Comparison of ENCODE assay signal across 28 cellular contexts in the genomic region with DNA sequence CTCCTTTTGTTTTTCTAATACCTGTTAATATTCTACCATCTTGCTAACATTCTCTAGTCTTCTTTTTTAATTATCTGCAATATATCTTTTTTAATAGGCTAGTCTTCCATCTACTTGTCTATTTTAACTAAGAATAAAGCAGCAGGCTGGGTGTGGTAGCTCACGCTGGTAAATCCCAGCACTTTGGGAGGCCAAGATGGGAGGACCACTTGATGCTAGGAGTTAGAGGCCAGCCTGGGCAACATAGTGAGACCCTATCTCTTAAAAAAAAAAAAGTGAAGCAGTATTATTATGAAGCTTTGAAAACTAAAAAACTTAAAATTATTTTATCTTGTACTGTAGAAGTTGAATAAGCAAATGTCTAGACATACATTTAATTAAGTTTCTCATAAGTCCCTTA.
"Had no signal": no experiment of that assay in that cellular context is flagged by ENCODE, and none has a peak within 500 bp of the region (broad histone marks: within the 10 kb centered on the region; RNA-seq: fewer than 3 reads in every experiment).

No MANE protein-coding gene starts in this region.

- H3K27me3 ChIP-seq: colonic mucosa, dorsolateral prefrontal cortex, esophagus muscularis mucosa, esophagus squamous epithelium, foreskin keratinocyte, gastrocnemius medialis, gastroesophageal sphincter, heart left ventricle, heart right ventricle had no signal

- ATAC-seq: effector memory CD8-positive, alpha-beta T cell; esophagus mucosa; foreskin keratinocyte; gastrocnemius medialis; gastroesophageal sphincter; heart left ventricle; heart right ventricle had no signal

- H3K27ac ChIP-seq: colonic mucosa, coronary artery, dorsolateral prefrontal cortex, epithelial cell of prostate, esophagus muscularis mucosa, esophagus squamous epithelium, foreskin keratinocyte, gastrocnemius medialis, gastroesophageal sphincter, heart left ventricle, heart right ventricle had no signal

- FAIRE-seq: colon, endometrium, endothelial cell of umbilical vein, frontal cortex had no signal

- DNase-seq: colonic mucosa; cortex of kidney; dermis blood vessel endothelial cell; dorsolateral prefrontal cortex; effector CD4-positive, alpha-beta T cell; effector CD8-positive, alpha-beta T cell; effector memory CD4-positive, alpha-beta T cell; effector memory CD8-positive, alpha-beta T cell; endodermal cell; erythroblast; esophagus squamous epithelium; foreskin fibroblast; foreskin keratinocyte; foreskin melanocyte; gastrocnemius medialis; glutamatergic neuron; head of caudate nucleus; heart left ventricle; heart right ventricle had no signal

- H3K4me1 ChIP-seq: colonic mucosa, esophagus squamous epithelium, foreskin keratinocyte, gastrocnemius medialis had no signal

- H3K9me3 ChIP-seq: colonic mucosa, esophagus muscularis mucosa, gastrocnemius medialis, gastroesophageal sphincter, heart left ventricle, heart right ventricle had no signal

- H3K4me3 ChIP-seq: colonic mucosa, coronary artery, dorsolateral prefrontal cortex, esophagus muscularis mucosa, esophagus squamous epithelium, gastrocnemius medialis, gastroesophageal sphincter, heart left ventricle, heart right ventricle had no signal
